Comparison of ENCODE assay signal across 8 cellular contexts in genomic region chr11:57568330-57568766, GRCh38. TPM values are rescaled to one million over a fixed set of nuclear protein-coding genes. Genes with fewer than 3 reads are reported as not detected.
DNase-seq lines count a peak whose midpoint lies in the region; ATAC-seq and TF ChIP-seq lines count a peak whose summit lies in the region.

No MANE protein-coding gene starts in this region.

- peak; percentile 9 for ATAC-seq in HG03103 (IDR thresholded peaks at IDR 0.05; ENCODE audit: low read depth, unreplicated experiment)

- H3K27ac ChIP-seq in Peyer's patch = peak overlapping the region; percentile 87 to 95 (median 91)
- no peak overlapping the region for H3K27ac ChIP-seq in iPS-20b (ENCODE audit: low read length)

- peaks cover 0 to 13% (median 6%) of the 10 kb centered on the region in 4 donors for H3K4me1 ChIP-seq in Peyer's patch
- peaks cover 9% of the 10 kb centered on the region for H3K4me1 ChIP-seq in iPS-20b (ENCODE audit: insufficient read depth, low read length)

- no peaks in the 10 kb centered on the region for H3K36me3 ChIP-seq in Peyer's patch
- no peaks in the 10 kb centered on the region for H3K36me3 ChIP-seq in iPS-20b (ENCODE audit: insufficient read depth, low read depth, low read length)

- TF ChIP-seq CTCF in Peyer's patch (IDR thresholded peaks at IDR 0.05) = peak in 4 of 6 experiments; percentile 82 to 89 (median 84)

- peak overlapping the region; percentile 92; the same call in 1 of the 2 replicates for H3K9ac ChIP-seq in iPS-20b (ENCODE audit: low read depth, low read length)

- no peak for TF ChIP-seq POLR2A in Peyer's patch (IDR thresholded peaks at IDR 0.05)

- H3K4me3 ChIP-seq in Peyer's patch (peak overlapping the region; percentile 61 to 97 (median 80)), iPS-20b (ENCODE audit: low read length) (peak overlapping the region; percentile 75; the same call in 1 of the 2 replicates)

- H3K27me3 ChIP-seq in Peyer's patch = no peaks in the 10 kb centered on the region
- peaks cover 5% of the 10 kb centered on the region for H3K27me3 ChIP-seq in iPS-20b (ENCODE audit: insufficient read depth, low read length)

- H3K9me3 ChIP-seq in Peyer's patch (no peaks in the 10 kb centered on the region), iPS-20b (ENCODE audit: insufficient read depth, low read depth, low read length) (no peaks in the 10 kb centered on the region)

- DNase-seq in stimulated activated CD4-positive, alpha-beta T cell treated with anti-CD3 and anti-CD28 coated beads, Interleukin-12 subunit alpha, Interleukin-12 subunit beta, amount 100 ng/mL, for 24 hours (ENCODE audit: low read depth in 2 of 2) = peak; percentile 76 to 90
- DNase-seq in stimulated activated CD4-positive, alpha-beta T cell treated with anti-CD3 and anti-CD28 coated beads, Interleukin-1b, Interleukin-23, amount 100 ng/mL, for 48 hours = no peak
- DNase-seq in Peyer's patch (no peak), amniotic epithelial cell (ENCODE audit: low read depth) (peak; percentile 64), NCI-H2081 (lab: John Stamatoyannopoulos, UW) (no peak)
- peak; percentile 71 to 86 for DNase-seq in stimulated activated CD4-positive, alpha-beta T cell treated with anti-CD3 and anti-CD28 coated beads, Interleukin-15, amount 100 ng/mL, for 1 hour (ENCODE audit: low read depth in 1 of 2, low spot score in 1 of 2)

RNA-seq across cellular contexts. Expression of gene UBE2L6, which starts 0.9 kb away (rescaled TPM):
- 10 to 100 TPM; 15.6 to 66.0 (median 25.1) TPM for total RNA-seq in Peyer's patch

RNA-seq across cellular contexts. Expression of gene SERPING1, which starts 29.1 kb away (rescaled TPM):
- 100 to 1,000 TPM in 2 of 4 donors, 10 to 100 TPM in 2; 29.9 to 158 (median 93.1) TPM for total RNA-seq in Peyer's patch

RNA-seq across cellular contexts. Expression of gene SMTNL1, which starts 31.0 kb away (rescaled TPM):
- not detected for total RNA-seq in Peyer's patch

RNA-seq across cellular contexts. Expression of gene TIMM10, which starts 37.8 kb away (rescaled TPM):
- 10 to 100 TPM; 16.8 to 39.6 (median 19.6) TPM for total RNA-seq in Peyer's patch

RNA-seq across cellular contexts. Expression of gene SLC43A1, which starts 52.8 kb away (rescaled TPM):
- 10 to 100 TPM in 3 of 4 donors, 1 to 10 TPM in 1; 4.6 to 19.0 (median 11.2) TPM for total RNA-seq in Peyer's patch

Comparison
In these comparisons a context has a peak if more than half of its experiments do, and no peak if none do; other contexts are left out.
1. DNase-seq: peak in stimulated activated CD4-positive, alpha-beta T cell treated with anti-CD3 and anti-CD28 coated beads, Interleukin-12 subunit alpha, Interleukin-12 subunit beta, amount 100 ng/mL, for 24 hours (2 of 2), amniotic epithelial cell (single experiment) and stimulated activated CD4-positive, alpha-beta T cell treated with anti-CD3 and anti-CD28 coated beads, Interleukin-15, amount 100 ng/mL, for 1 hour (2 of 2); none in stimulated activated CD4-positive, alpha-beta T cell treated with anti-CD3 and anti-CD28 coated beads, Interleukin-1b, Interleukin-23, amount 100 ng/mL, for 48 hours (single experiment), Peyer's patch (0 of 3) and NCI-H2081 (0 of 2).